Comparison of ENCODE assay signal across 8 cellular contexts in genomic region chr6:155530219-155530834, GRCh38.
DNase-seq lines count a peak whose midpoint lies in the region; ATAC-seq, FAIRE-seq and TF ChIP-seq lines count a peak whose summit lies in the region.

No MANE protein-coding gene starts in this region.

- H3K27ac ChIP-seq in A549 (peak overlapping the region in 1 of 2 experiments; percentile 71; a peak in 3 of 6 replicates), DOHH2 (ENCODE audit: low read depth, low read length) (peak overlapping the region; percentile 37)

- peaks cover 7% of the 10 kb centered on the region for H3K4me1 Mint-ChIP-seq in nephron

- H3K27me3 ChIP-seq in DOHH2 (ENCODE audit: control insufficient read depth, low read length) = no peaks in the 10 kb centered on the region

- H3K27ac Mint-ChIP-seq in nephron = no peak overlapping the region

- no peak for TF ChIP-seq POLR2A in A549 (IDR thresholded peaks at IDR 0.05; ENCODE audit: low read length)

- no peak for FAIRE-seq in A549 (lab: Jason Lieb, UNC)

- DNase-seq in A549 (ENCODE audit: low read depth in 1 of 2, low spot score in 1 of 2) (peak in 1 of 2 experiments; percentile 41), NCI-H446 (lab: John Stamatoyannopoulos, UW) (peak; percentile 19 to 36), choroid plexus epithelial cell (ENCODE audit: low read depth) (peak; percentile 82), cerebellar nuclear complex (lab: John Stamatoyannopoulos, UW) (no peak)

- CTCF ChIA-PET in A549 (lab: Yijun Ruan, JAX) = interaction anchor here (0.7 to 2.3 kb wide), 4 partner anchors 180 to 610 kb away, joined by 3 to 8 read pairs (median 4); no protein-coding TSS in a partner anchor

- H3K4me2 ChIP-seq in A549 = no peak overlapping the region
- no peak overlapping the region for H3K4me2 ChIP-seq in DOHH2 (ENCODE audit: low read length)

- POLR2A ChIA-PET in A549 (lab: Yijun Ruan, JAX) = no interaction called here

- no peak overlapping the region for H3K4me3 ChIP-seq in A549
- H3K4me3 ChIP-seq in DOHH2 (ENCODE audit: low read length) = no peak overlapping the region
- no peak overlapping the region for H3K4me3 ChIP-seq in choroid plexus epithelial cell (ENCODE audit: low read depth, low read length)

- TF ChIP-seq EP300 in A549 (IDR thresholded peaks at IDR 0.05) = no peak

- peaks cover 4% of the 10 kb centered on the region; the same call in 1 of the 3 replicates for H3K9me3 ChIP-seq in A549
- H3K9me3 ChIP-seq in DOHH2 (ENCODE audit: control insufficient read depth, insufficient read depth, low read length) = peaks cover 13% of the 10 kb centered on the region; the same call in 1 of the 2 replicates

- H3K36me3 ChIP-seq in DOHH2 (ENCODE audit: control insufficient read depth, low read length) = peaks cover 10% of the 10 kb centered on the region

- H3K79me2 ChIP-seq in DOHH2 (ENCODE audit: control insufficient read depth, low read length) = no peaks in the 10 kb centered on the region

- no peaks in the 10 kb centered on the region for H3K9me2 ChIP-seq in DOHH2 (replicated peaks; ENCODE audit: control insufficient read depth, low read length)

- no peaks in the 10 kb centered on the region for H4K20me1 ChIP-seq in DOHH2 (ENCODE audit: control insufficient read depth, insufficient read depth, low read depth, low read length)

- TF ChIP-seq RAD21 in A549 (conservative IDR thresholded peaks at IDR 0.05 in 1 of 2, IDR thresholded peaks at IDR 0.05 in 1 of 2) = peak; percentile 69 to 72

- H3K4me1 ChIP-seq in A549 = no peaks in the 10 kb centered on the region
- peaks cover 21% of the 10 kb centered on the region for H3K4me1 ChIP-seq in DOHH2 (ENCODE audit: control insufficient read depth, low read length)

- H3K27me3 Mint-ChIP-seq in nephron (ENCODE audit: low read depth) = no peaks in the 10 kb centered on the region

- H3K9me3 Mint-ChIP-seq in nephron = peaks cover 16% of the 10 kb centered on the region

- H3F3A ChIP-seq in DOHH2 (ENCODE audit: control insufficient read depth, insufficient read depth) = no peaks in the 10 kb centered on the region

- peak; percentile 52 for TF ChIP-seq CTCF in A549 (IDR thresholded peaks at IDR 0.05)
- peak; percentile 66 for TF ChIP-seq CTCF in DOHH2 (IDR thresholded peaks at IDR 0.05; ENCODE audit: low read depth, low read length, poor library complexity, severe bottlenecking)
- TF ChIP-seq CTCF in choroid plexus epithelial cell (conservative IDR thresholded peaks at IDR 0.05; ENCODE audit: low read depth, low read length) = peak; percentile 81
- peak; percentile 61 to 71 (median 65) for TF ChIP-seq CTCF in nephron (IDR thresholded peaks at IDR 0.05; ENCODE audit: unreplicated experiment in 3 of 3)

- H3K4me3 Mint-ChIP-seq in nephron = no peak overlapping the region

- ATAC-seq in A549 = peak in 1 of 2 experiments; percentile 53; a peak in 1 of 6 replicates
- peak; percentile 54 for ATAC-seq in HG02588 (IDR thresholded peaks at IDR 0.05; ENCODE audit: unreplicated experiment)
- ATAC-seq in HG02571 (IDR thresholded peaks at IDR 0.05; ENCODE audit: unreplicated experiment) = no peak

- WGBS in A549 (ENCODE audit: missing lambda C conversion rate) = 47% methylated on average over 4 of the region's 4 CpGs

- peaks cover 4% of the 10 kb centered on the region for H3K36me3 Mint-ChIP-seq in nephron (ENCODE audit: low read depth)

TF ChIP-seq in A549, 52 proteins besides CTCF, POLR2A, EP300 and RAD21:
- TF ChIP-seq SMC3 (IDR thresholded peaks at IDR 0.05) = peak; percentile 64
- TF ChIP-seq HMGXB4 (CRISPR knock-in tag; IDR thresholded peaks at IDR 0.05; ENCODE audit: borderline replicate concordance) = no peak
- TF ChIP-seq NR3C1 (IDR thresholded peaks at IDR 0.05) = no peak
- no peak for TF ChIP-seq HES2 (IDR thresholded peaks at IDR 0.05)

Comparison
In these comparisons a context has a peak if more than half of its experiments do, and no peak if none do; other contexts are left out.
1. DNase-seq: peak in NCI-H446 (2 of 2) and choroid plexus epithelial cell (single experiment); none in cerebellar nuclear complex (0 of 2).
2. Peak in every context shown above with its lines, with median percentiles within 50 percentile points of each other: CTCF ChIP-seq.